Comparison of ENCODE assay signal across 1 cellular context in the genomic region with DNA sequence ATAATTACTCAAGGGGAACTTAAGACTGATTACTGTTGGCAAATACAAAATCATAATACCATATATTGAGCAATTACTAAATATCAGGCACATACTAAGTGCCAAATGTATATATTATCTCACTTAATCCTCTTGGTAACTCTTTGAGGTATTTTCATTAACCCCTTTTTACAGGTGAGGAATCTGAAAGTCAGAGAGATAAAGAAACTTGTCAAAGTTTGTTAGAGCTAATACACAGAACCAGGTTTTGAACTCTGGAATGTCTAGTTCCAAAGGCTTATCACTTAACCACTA.
TF ChIP-seq lines count a peak whose summit lies in the region.

No MANE protein-coding gene starts in this region.

TF ChIP-seq in GM12878, 131 proteins besides CTCF, POLR2A, EP300 and RAD21 (continued from another document):
- TF ChIP-seq PBX3 (IDR thresholded peaks at IDR 0.05; ENCODE audit: insufficient replicate concordance, low read depth, low read length) (no peak), SRF (IDR thresholded peaks at IDR 0.05; ENCODE audit: low read depth in 2 of 2, low read length in 2 of 2) (no peak), TARDBP (IDR thresholded peaks at IDR 0.05; ENCODE audit: borderline replicate concordance) (no peak), IKZF2 (IDR thresholded peaks at IDR 0.05) (no peak), ZNF274 (IDR thresholded peaks at IDR 0.05; ENCODE audit: insufficient read depth, insufficient read length) (no peak), RCOR1 (conservative IDR thresholded peaks at IDR 0.05; ENCODE audit: low read depth, low read length) (no peak), PML (IDR thresholded peaks at IDR 0.05; ENCODE audit: low read length) (no peak), BRCA1 (IDR thresholded peaks at IDR 0.05; ENCODE audit: low read depth, low read length) (no peak), PAX5 (IDR thresholded peaks at IDR 0.05; ENCODE audit: borderline replicate concordance, low read depth, low read length) (no peak), NFIC (IDR thresholded peaks at IDR 0.05; ENCODE audit: low read depth, low read length) (no peak), KAT2A (conservative IDR thresholded peaks at IDR 0.05; ENCODE audit: control insufficient read depth, low read depth, low read length) (no peak), CBX3 (IDR thresholded peaks at IDR 0.05; ENCODE audit: borderline replicate concordance, low read depth) (no peak), NFXL1 (IDR thresholded peaks at IDR 0.05; ENCODE audit: borderline replicate concordance) (no peak), ZSCAN29 (IDR thresholded peaks at IDR 0.05) (no peak), IRF5 (IDR thresholded peaks at IDR 0.05; ENCODE audit: borderline replicate concordance) (no peak), SIN3A (IDR thresholded peaks at IDR 0.05; ENCODE audit: low read depth, low read length) (no peak)
TF ChIP-seq in GM12878: peak in this region for 0.
